9 cellular contexts compared by ENCODE assay signal in genomic region chr1:20187103-20187812, GRCh38. TPM values are rescaled to one million over a fixed set of nuclear protein-coding genes. Genes with fewer than 3 reads are reported as not detected.
DNase-seq lines count a peak whose midpoint lies in the region; ATAC-seq, FAIRE-seq and TF ChIP-seq lines count a peak whose summit lies in the region.
"Had no signal": no experiment of that assay in that cellular context is flagged by ENCODE, and none has a peak within 500 bp of the region (broad histone marks: within the 10 kb centered on the region; RNA-seq: fewer than 3 reads in every experiment).

No MANE protein-coding gene starts in this region.

- POLR2A ChIA-PET in K562 (lab: Yijun Ruan, JAX) = interaction anchor here (0.6 to 2.2 kb wide), 8 partner anchors 8 to 889 kb away, joined by 3 to 15 read pairs (median 4); no protein-coding TSS in a partner anchor

- H3K4me3 ChIP-seq in K562 (peak overlapping the region; percentile 74), foreskin fibroblast (ENCODE audit: low read depth in 1 of 2, low read length in 2 of 2) (no peak overlapping the region)

- intact Hi-C loops in K562 (cut with micrococcal nuclease) = no loop called here

- H3K9me1 ChIP-seq in K562 (ENCODE audit: control insufficient read depth, insufficient read depth, low read length) = no peaks in the 10 kb centered on the region

- no peaks in the 10 kb centered on the region for H4K20me1 ChIP-seq in K562 (replicated peaks; ENCODE audit: control insufficient read depth, insufficient read depth, low read length)

- H3K9me3 ChIP-seq in K562 (replicated peaks; ENCODE audit: control insufficient read depth, insufficient read depth, low read depth, low read length) = no peaks in the 10 kb centered on the region

- H3K27ac Mint-ChIP-seq in natural killer cell treated with Interleukin-12 subunit alpha and Interleukin-12 subunit beta and Interleukin-15 and Interleukin-18, amount 100 ng/mL, for 72 hours = peak overlapping the region; percentile 57 to 75

- peak overlapping the region; percentile 95 for H3K27ac ChIP-seq in K562 (ENCODE audit: extremely low read depth, low read depth, low read length)

- CTCF ChIA-PET in K562 (lab: Yijun Ruan, JAX; ENCODE audit: low intra/inter-chr PET ratio) = no interaction called here

- DNase-seq in DMS 273 (lab: John Stamatoyannopoulos, UW; ENCODE audit: unreplicated experiment) (peak; percentile 90), NCI-H82 (lab: John Stamatoyannopoulos, UW) (peak; percentile 74), K562 (ENCODE audit: extremely low read depth in 1 of 4, low spot score in 3 of 4) (peak in 3 of 4 experiments; percentile 44 to 71 (median 68)), OCI-M2 (lab: John Stamatoyannopoulos, UW; ENCODE audit: unreplicated experiment) (no peak), foreskin fibroblast (no peak), hepatic stellate cell (ENCODE audit: low spot score) (no peak)
- DNase-seq in natural killer cell treated with Interleukin-12 subunit alpha and Interleukin-12 subunit beta and Interleukin-15 and Interleukin-18, amount 100 ng/mL, for 72 hours (ENCODE audit: low spot score) = no peak

- peak overlapping the region; percentile 23 for H2AFZ ChIP-seq in K562 (ENCODE audit: low read depth, low read length)

- peaks cover 73 to 80% of the 10 kb centered on the region in 2 experiments for H3K4me1 ChIP-seq in K562 (replicated peaks in 1 of 2; ENCODE audit: control insufficient read depth in 2 of 2, insufficient read depth in 2 of 2, low read length in 2 of 2)

- TF ChIP-seq POLR2A in K562 (conservative IDR thresholded peaks at IDR 0.05) = no peak; the same call in 1 of the 2 replicates

- H3K9ac ChIP-seq in K562 (ENCODE audit: insufficient read depth in 1 of 2, low read depth in 2 of 2, low read length in 2 of 2) = peak overlapping the region; percentile 89 to 97

- TSS peak; percentile 56 for BruUV-seq in K562 (replicated peaks; lab: Mats Ljungman, UMichigan)

- TF ChIP-seq RAD21 in K562 (CRISPR knock-in tag; conservative IDR thresholded peaks at IDR 0.05 in 1 of 2, IDR thresholded peaks at IDR 0.05 in 1 of 2) = no peak; a peak in 1 of 4 replicates

- H3K79me2 ChIP-seq in K562 (ENCODE audit: control insufficient read depth, insufficient read depth, low read length) = peaks cover 44% of the 10 kb centered on the region

- WGBS in K562 (ENCODE audit: insufficient coverage, low coverage, missing lambda C conversion rate) = 4% methylated on average over 7 of the region's 7 CpGs

- no peak for TF ChIP-seq CTCF in K562 (IDR thresholded peaks at IDR 0.05 in 2 of 3, conservative IDR thresholded peaks at IDR 0.05 in 1 of 3; ENCODE audit: insufficient read depth in 2 of 3, low read depth in 1 of 3, low read length in 3 of 3)
- TF ChIP-seq CTCF in foreskin fibroblast (IDR thresholded peaks at IDR 0.05; ENCODE audit: low read depth, low read length) = no peak

- in situ Hi-C loops in K562 (cut with MboI) = no loop called here

- H3K27me3 ChIP-seq in K562 (ENCODE audit: control insufficient read depth in 2 of 2, insufficient read depth in 2 of 2, low read length in 2 of 2) = no peaks in the 10 kb centered on the region

- H3K27me3 Mint-ChIP-seq in natural killer cell treated with Interleukin-12 subunit alpha and Interleukin-12 subunit beta and Interleukin-15 and Interleukin-18, amount 100 ng/mL, for 72 hours = peaks cover 0 to 13% of the 10 kb centered on the region in 2 donors

- no peak for ATAC-seq in K562
- peak in 1 of 2 donors; percentile 29 for ATAC-seq in natural killer cell treated with Interleukin-12 subunit alpha and Interleukin-12 subunit beta and Interleukin-15 and Interleukin-18, amount 100 ng/mL, for 72 hours
- ATAC-seq in GM19328 (IDR thresholded peaks at IDR 0.05; ENCODE audit: unreplicated experiment) = no peak

- no peaks in the 10 kb centered on the region for H3K36me3 Mint-ChIP-seq in natural killer cell treated with Interleukin-12 subunit alpha and Interleukin-12 subunit beta and Interleukin-15 and Interleukin-18, amount 100 ng/mL, for 72 hours

- H3K9me3 Mint-ChIP-seq in natural killer cell treated with Interleukin-12 subunit alpha and Interleukin-12 subunit beta and Interleukin-15 and Interleukin-18, amount 100 ng/mL, for 72 hours = no peaks in the 10 kb centered on the region

- peak overlapping the region; percentile 87 for H3K4me2 ChIP-seq in K562 (ENCODE audit: insufficient read depth, low read length)

- H3K36me3 ChIP-seq in K562 (ENCODE audit: control insufficient read depth, insufficient read depth, low read length) = peaks cover 24% of the 10 kb centered on the region; the same call in 2 of the 3 replicates

- no peak for FAIRE-seq in K562 (lab: Jason Lieb, UNC)

- peaks cover 42 to 44% of the 10 kb centered on the region in 2 donors for H3K4me1 Mint-ChIP-seq in natural killer cell treated with Interleukin-12 subunit alpha and Interleukin-12 subunit beta and Interleukin-15 and Interleukin-18, amount 100 ng/mL, for 72 hours (ENCODE audit: low read depth in 2 of 2)

- peak overlapping the region; percentile 75 for H3K4me3 Mint-ChIP-seq in natural killer cell treated with Interleukin-12 subunit alpha and Interleukin-12 subunit beta and Interleukin-15 and Interleukin-18, amount 100 ng/mL, for 72 hours

- TF ChIP-seq EP300 in K562 (IDR thresholded peaks at IDR 0.05; ENCODE audit: low read length) = no peak

TF ChIP-seq in K562, 482 proteins besides CTCF, POLR2A, EP300 and RAD21 (continues in another document):
- TF ChIP-seq FOSL1 (tag; conservative IDR thresholded peaks at IDR 0.05) = peak; percentile 64

RNA-seq across cellular contexts. Expression of gene PLA2G2C, which starts 0.9 kb away (rescaled TPM):
- total RNA-seq in K562 (2011; cell fraction: chromatin; rRNA removed; ENCODE audit: low replicate concordance) = 0.70 and 0.72 TPM in 2 replicates
- 0.50 and 0.53 TPM in 2 replicates for total RNA-seq in K562 (2011; cell fraction: nucleolus; rRNA removed)
- 0.95 and 1.5 TPM in 2 replicates for total RNA-seq in K562 (2011; cell fraction: nucleoplasm; rRNA removed)
- total RNA-seq in K562 (2014; rRNA removed) (0.08 and 0.18 TPM in 2 replicates), K562 (2014; rRNA removed; fragmentation: Illumina TruSeq; extraction: Trizol) (0.06 and 0.15 TPM in 2 replicates), K562 (2015; rRNA removed; fragmentation: Illumina TruSeq; extraction: Trizol) (0.14 and 0.19 TPM in 2 replicates), K562 (2021) (0.13 and 0.29 TPM in 2 replicates)
- polyA plus RNA-seq in K562 (2011; rRNA removed) (0.15 and 0.26 TPM in 2 replicates), K562 (2014; fragmentation: Illumina TruSeq; extraction: Trizol) (0.14 and 0.49 TPM in 2 replicates), K562 (2014; fragmentation: Nextera tagmentation; extraction: Ambion mirVana) (under 1 TPM; 0.21 to 0.48 TPM), K562 (2014; rRNA removed) (0.21 and 0.32 TPM in 2 replicates)
- polyA plus RNA-seq in K562 (2011; cell fraction: cytosol; rRNA removed) = 0.12 and 0.98 TPM in 2 replicates
- 0.18 and 0.41 TPM in 2 replicates for polyA plus RNA-seq in K562 (2011; cell fraction: nucleus; rRNA removed)
- polyA plus RNA-seq in K562 (2012) = 0.35 and 1.8 TPM in 2 replicates
- 0.27 and 0.32 TPM in 2 replicates for polyA minus RNA-seq in K562 (2011; rRNA and poly(A)+ RNA removed)
- polyA minus RNA-seq in K562 (2011; cell fraction: cytosol; rRNA and poly(A)+ RNA removed) = not detected in 2 replicates
- polyA minus RNA-seq in K562 (2011; cell fraction: nucleus; rRNA and poly(A)+ RNA removed) = 0.11 and 0.13 TPM in 2 replicates
- under 1 TPM in 1 of 2 donors, not detected in 1; 0.17 TPM for total RNA-seq in natural killer cell treated with Interleukin-12 subunit alpha and Interleukin-12 subunit beta and Interleukin-15 and Interleukin-18, amount 100 ng/mL, for 72 hours

RNA-seq across cellular contexts. Expression of gene UBXN10, which starts 1.4 kb away (rescaled TPM):
- total RNA-seq in K562 (2011; cell fraction: chromatin; rRNA removed; ENCODE audit: low replicate concordance) = 10.5 and 11.6 TPM in 2 replicates
- 7.2 and 9.2 TPM in 2 replicates for total RNA-seq in K562 (2011; cell fraction: nucleolus; rRNA removed)
- total RNA-seq in K562 (2011; cell fraction: nucleoplasm; rRNA removed) = 8.0 and 8.2 TPM in 2 replicates
- total RNA-seq in K562 (2014; rRNA removed) = 11.3 and 12.4 TPM in 2 replicates
- 15.8 and 18.7 TPM in 2 replicates for total RNA-seq in K562 (2014; rRNA removed; fragmentation: Illumina TruSeq; extraction: Trizol)
- 12.5 and 13.7 TPM in 2 replicates for total RNA-seq in K562 (2015; rRNA removed; fragmentation: Illumina TruSeq; extraction: Trizol)
- 13.1 and 16.2 TPM in 2 replicates for total RNA-seq in K562 (2021)
- 4.8 and 10.7 TPM in 2 replicates for polyA plus RNA-seq in K562 (2011; rRNA removed)
- polyA plus RNA-seq in K562 (2011; cell fraction: cytosol; rRNA removed) = 4.4 and 8.8 TPM in 2 replicates
- 5.2 and 10.7 TPM in 2 replicates for polyA plus RNA-seq in K562 (2011; cell fraction: nucleus; rRNA removed)
- 16.6 and 26.2 TPM in 2 replicates for polyA plus RNA-seq in K562 (2012)
- 17.7 and 18.7 TPM in 2 replicates for polyA plus RNA-seq in K562 (2014; fragmentation: Illumina TruSeq; extraction: Trizol)
- 10 to 100 TPM; 12.3 to 13.6 TPM for polyA plus RNA-seq in K562 (2014; fragmentation: Nextera tagmentation; extraction: Ambion mirVana)
- polyA plus RNA-seq in K562 (2014; rRNA removed) = 10.8 and 11.9 TPM in 2 replicates
- 7.4 and 13.2 TPM in 2 replicates for polyA minus RNA-seq in K562 (2011; rRNA and poly(A)+ RNA removed)
- 1.0 and 4.5 TPM in 2 replicates for polyA minus RNA-seq in K562 (2011; cell fraction: cytosol; rRNA and poly(A)+ RNA removed)
- polyA minus RNA-seq in K562 (2011; cell fraction: nucleus; rRNA and poly(A)+ RNA removed) = 7.7 and 9.2 TPM in 2 replicates
- under 1 TPM; 0.26 to 0.56 TPM for total RNA-seq in natural killer cell treated with Interleukin-12 subunit alpha and Interleukin-12 subunit beta and Interleukin-15 and Interleukin-18, amount 100 ng/mL, for 72 hours

RNA-seq across cellular contexts. Expression of gene PLA2G2F, which starts 48.1 kb away (rescaled TPM):
- total RNA-seq in K562 (2011; cell fraction: chromatin; rRNA removed; ENCODE audit: low replicate concordance) = not detected in 2 replicates
- total RNA-seq in K562 (2011; cell fraction: nucleolus; rRNA removed) = not detected in 2 replicates
- total RNA-seq in K562 (2011; cell fraction: nucleoplasm; rRNA removed) = not detected in 2 replicates
- not detected in 2 replicates for total RNA-seq in K562 (2014; rRNA removed)
- total RNA-seq in K562 (2014; rRNA removed; fragmentation: Illumina TruSeq; extraction: Trizol) = not detected in 2 replicates
- total RNA-seq in K562 (2015; rRNA removed; fragmentation: Illumina TruSeq; extraction: Trizol) = not detected in 2 replicates
- not detected in 2 replicates for total RNA-seq in K562 (2021)
- not detected in 2 replicates for polyA plus RNA-seq in K562 (2011; rRNA removed)
- polyA plus RNA-seq in K562 (2011; cell fraction: cytosol; rRNA removed) = not detected in 2 replicates
- polyA plus RNA-seq in K562 (2011; cell fraction: nucleus; rRNA removed) = not detected in 2 replicates
- polyA plus RNA-seq in K562 (2012) = 0.08 TPM in 1 of 2 replicates, not detected in the other
- polyA plus RNA-seq in K562 (2014; fragmentation: Illumina TruSeq; extraction: Trizol) = not detected in 2 replicates
- polyA plus RNA-seq in K562 (2014; fragmentation: Nextera tagmentation; extraction: Ambion mirVana) = not detected
- not detected in 2 replicates for polyA plus RNA-seq in K562 (2014; rRNA removed)
- polyA minus RNA-seq in K562 (2011; rRNA and poly(A)+ RNA removed) = not detected in 2 replicates
- not detected in 2 replicates for polyA minus RNA-seq in K562 (2011; cell fraction: cytosol; rRNA and poly(A)+ RNA removed)
- not detected in 2 replicates for polyA minus RNA-seq in K562 (2011; cell fraction: nucleus; rRNA and poly(A)+ RNA removed)
- total RNA-seq in natural killer cell treated with Interleukin-12 subunit alpha and Interleukin-12 subunit beta and Interleukin-15 and Interleukin-18, amount 100 ng/mL, for 72 hours = not detected
- total RNA-seq: T-helper 2 cell treated with Interferon-gamma antibody and Interleukin-4, amounts not matched to agents 100 ng/mL and 5 ng/mL, for 36 hours had no signal

Comparison
In these comparisons a context has a peak if more than half of its experiments do, and no peak if none do; other contexts are left out.
1. DNase-seq: peak in DMS 273 (single experiment), NCI-H82 (single experiment) and K562 (3 of 4); none in natural killer cell treated with Interleukin-12 subunit alpha and Interleukin-12 subunit beta and Interleukin-15 and Interleukin-18, amount 100 ng/mL, for 72 hours (single experiment), OCI-M2 (single experiment), foreskin fibroblast (0 of 2) and hepatic stellate cell (single experiment).
2. RNA of gene UBXN10, which starts 1.4 kb away (total RNA-seq): 7.2 to 18.7 TPM in K562; 0.26 to 0.56 TPM in natural killer cell treated with Interleukin-12 subunit alpha and Interleukin-12 subunit beta and Interleukin-15 and Interleukin-18, amount 100 ng/mL, for 72 hours; every median in the first group is over 4 times any median in the second.